ENCODE assay signal across 2 cellular contexts in the genomic region with DNA sequence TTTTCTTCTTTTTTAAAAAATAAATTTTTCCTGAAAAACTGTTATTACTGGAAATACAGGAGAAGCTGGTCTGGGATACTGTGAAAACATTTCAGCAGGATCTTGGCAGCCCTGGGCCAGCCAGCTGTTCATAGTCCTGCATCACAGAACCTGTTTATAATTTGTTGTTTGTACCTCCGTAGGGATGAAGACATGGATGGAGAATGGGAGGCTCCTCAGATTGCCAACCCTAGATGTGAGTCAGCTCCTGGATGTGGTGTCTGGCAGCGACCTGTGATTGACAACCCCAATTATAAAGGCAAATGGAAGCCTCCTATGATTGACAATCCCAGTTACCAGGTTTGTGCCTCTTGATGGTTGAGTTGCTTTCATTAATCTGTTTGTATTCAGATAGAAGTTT.
TF ChIP-seq lines count a peak whose summit lies in the region.

No MANE protein-coding gene starts in this region.

TF ChIP-seq in IMR-90, 13 proteins besides CTCF, POLR2A, EP300 and RAD21:
- TF ChIP-seq, protein P1, sequence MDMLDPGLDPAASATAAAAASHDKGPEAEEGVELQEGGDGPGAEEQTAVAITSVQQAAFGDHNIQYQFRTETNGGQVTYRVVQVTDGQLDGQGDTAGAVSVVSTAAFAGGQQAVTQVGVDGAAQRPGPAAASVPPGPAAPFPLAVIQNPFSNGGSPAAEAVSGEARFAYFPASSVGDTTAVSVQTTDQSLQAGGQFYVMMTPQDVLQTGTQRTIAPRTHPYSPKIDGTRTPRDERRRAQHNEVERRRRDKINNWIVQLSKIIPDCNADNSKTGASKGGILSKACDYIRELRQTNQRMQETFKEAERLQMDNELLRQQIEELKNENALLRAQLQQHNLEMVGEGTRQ (IDR thresholded peaks at IDR 0.05; ENCODE audit: low read depth, low read length) = no peak
- TF ChIP-seq SMC3 (IDR thresholded peaks at IDR 0.05; ENCODE audit: low read depth, low read length) (no peak), BHLHE40 (IDR thresholded peaks at IDR 0.05; ENCODE audit: low read depth, low read length) (no peak), CEBPB (IDR thresholded peaks at IDR 0.05; ENCODE audit: low read depth, low read length) (no peak), FOS (IDR thresholded peaks at IDR 0.05; ENCODE audit: low read depth, low read length) (no peak)
- TF ChIP-seq, protein P2, sequence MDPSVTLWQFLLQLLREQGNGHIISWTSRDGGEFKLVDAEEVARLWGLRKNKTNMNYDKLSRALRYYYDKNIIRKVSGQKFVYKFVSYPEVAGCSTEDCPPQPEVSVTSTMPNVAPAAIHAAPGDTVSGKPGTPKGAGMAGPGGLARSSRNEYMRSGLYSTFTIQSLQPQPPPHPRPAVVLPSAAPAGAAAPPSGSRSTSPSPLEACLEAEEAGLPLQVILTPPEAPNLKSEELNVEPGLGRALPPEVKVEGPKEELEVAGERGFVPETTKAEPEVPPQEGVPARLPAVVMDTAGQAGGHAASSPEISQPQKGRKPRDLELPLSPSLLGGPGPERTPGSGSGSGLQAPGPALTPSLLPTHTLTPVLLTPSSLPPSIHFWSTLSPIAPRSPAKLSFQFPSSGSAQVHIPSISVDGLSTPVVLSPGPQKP (IDR thresholded peaks at IDR 0.05; ENCODE audit: borderline replicate concordance, low read depth, low read length) = no peak

TF ChIP-seq in HepG2, 621 proteins besides CTCF, POLR2A, EP300 and RAD21:
- no peak for TF ChIP-seq NCOA1 (CRISPR knock-in tag; IDR thresholded peaks at IDR 0.05)
